ENCODE assay signal across 8 cellular contexts in the genomic region with DNA sequence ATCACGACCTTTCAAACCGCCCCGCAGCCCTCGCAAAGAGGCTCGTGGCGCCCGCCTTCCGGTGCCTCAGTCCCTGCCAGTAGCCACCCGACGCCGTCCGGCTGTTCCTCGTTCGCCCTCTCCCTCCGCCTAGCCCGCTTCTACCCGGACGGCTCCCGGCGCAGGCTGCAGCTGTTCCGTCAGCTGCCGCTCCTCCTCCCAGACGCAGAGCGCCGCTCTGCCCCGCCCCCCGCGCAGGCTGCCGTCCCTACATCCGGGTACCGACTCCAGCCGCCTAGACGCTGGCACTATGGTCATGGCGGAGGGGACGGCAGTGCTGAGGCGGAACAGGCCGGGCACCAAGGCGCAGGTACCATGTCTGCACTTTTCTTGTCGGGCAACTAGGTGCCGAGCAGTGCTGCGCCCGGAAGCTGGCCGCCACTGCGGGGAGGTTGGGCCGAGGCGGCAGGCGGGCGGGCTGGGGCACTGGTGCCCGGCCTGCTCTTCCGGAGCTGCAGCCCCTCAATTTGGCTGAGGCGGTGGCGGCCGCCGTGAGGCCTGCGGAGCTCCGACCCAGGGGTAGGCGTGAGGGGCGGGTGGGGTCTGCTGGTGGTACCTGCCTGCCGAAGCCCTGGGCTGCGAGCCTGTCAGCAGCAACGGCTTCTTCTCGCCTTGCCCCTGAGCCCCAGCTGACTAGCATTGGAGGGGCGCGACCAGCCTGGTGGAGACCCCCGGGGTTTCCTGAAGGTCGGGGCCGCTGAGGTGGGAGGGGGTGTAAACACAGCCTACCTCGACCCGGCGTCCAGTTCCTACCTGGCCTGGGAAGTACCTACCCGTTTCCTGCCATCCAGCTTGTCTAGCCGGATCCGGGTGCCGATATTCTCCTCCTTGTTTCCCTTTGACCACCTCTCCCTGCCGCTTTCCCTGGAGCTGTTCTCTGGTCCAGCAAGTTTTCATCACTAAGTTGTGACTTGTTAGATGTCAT. TPM values are rescaled to one million over a fixed set of nuclear protein-coding genes. Genes with fewer than 3 reads are reported as not detected.
DNase-seq lines count a peak whose midpoint lies in the region; ATAC-seq and TF ChIP-seq lines count a peak whose summit lies in the region.

A gene (plus strand): TSS at position 269 of the 964 bp plus-strand sequence. CDS start 21 bp downstream, at position 290.

- H4K20me1 ChIP-seq in H9 (ENCODE audit: control insufficient read depth, insufficient read depth, insufficient read length): no peaks in the 10 kb centered on the region

- H2AFZ ChIP-seq in H9 (ENCODE audit: low read length): no peak within 1 kb of the TSS

- peaks cover 28% of the 10 kb centered on the region for H3K36me3 ChIP-seq in MG63

- H3K4me3 ChIP-seq in MG63 (peak within 1 kb of the TSS; percentile 98), fibroblast of the aortic adventitia (ENCODE audit: low read depth, low read length) (peak within 1 kb of the TSS; percentile 92)

- no peaks in the 10 kb centered on the region; the same call in 1 of the 2 replicates for H3K27me3 Mint-ChIP-seq in H9 (ENCODE audit: low read depth)
- H3K27me3 Mint-ChIP-seq in nephron progenitor cell (ENCODE audit: low read depth, poor library complexity): no peaks in the 10 kb centered on the region
- no peaks in the 10 kb centered on the region for H3K27me3 Mint-ChIP-seq in stimulated activated naive CD8-positive, alpha-beta T cell treated with anti-CD3 and anti-CD28 coated beads, Interleukin-15, amount 100 ng/mL, for 72 hours

- no peak within 1 kb of the TSS for H3K27ac ChIP-seq in H9 (ENCODE audit: insufficient read length, low read depth, low read length)

- H3K4me1 Mint-ChIP-seq in H9: peaks cover 18 to 33% of the 10 kb centered on the region in 2 experiments
- H3K4me1 Mint-ChIP-seq in nephron progenitor cell: peaks cover 26% of the 10 kb centered on the region
- peaks cover 28% of the 10 kb centered on the region for H3K4me1 Mint-ChIP-seq in stimulated activated naive CD8-positive, alpha-beta T cell treated with anti-CD3 and anti-CD28 coated beads, Interleukin-15, amount 100 ng/mL, for 72 hours

- DNase-seq in ELR (ENCODE audit: low read depth) (peak; percentile 96), H9 (peak; percentile 96), MG63 (peak; percentile 93), SHP77 treated with DMSO at 0.1 percent for 48 hours (lab: John Stamatoyannopoulos, UW) (peak; percentile 80), fibroblast of the aortic adventitia (ENCODE audit: low read depth) (peak; percentile 92), nephron progenitor cell (peak; percentile 97)
- peak; percentile 98 for DNase-seq in activated effector memory CD4-positive, alpha-beta T cell treated with anti-CD3 and anti-CD28 coated beads, Interleukin-2, amount 50 U/mL, for 16 hours
- DNase-seq in stimulated activated naive CD8-positive, alpha-beta T cell treated with anti-CD3 and anti-CD28 coated beads, Interleukin-15, amount 100 ng/mL, for 72 hours: peak; percentile 97

- no peak within 1 kb of the TSS for H3T11ph ChIP-seq in H9 (ENCODE audit: low read length)

- no peak within 1 kb of the TSS for H3K4ac ChIP-seq in H9 (ENCODE audit: low read depth, low read length)

- H3K79me1 ChIP-seq in H9 (ENCODE audit: insufficient read depth, low read depth, low read length, poor library complexity, severe bottlenecking): no peaks in the 10 kb centered on the region

- H3K9me3 Mint-ChIP-seq in H9 (peaks cover 3 to 5% of the 10 kb centered on the region in 2 experiments), nephron progenitor cell (peaks cover 24% of the 10 kb centered on the region)
- H3K9me3 Mint-ChIP-seq in stimulated activated naive CD8-positive, alpha-beta T cell treated with anti-CD3 and anti-CD28 coated beads, Interleukin-15, amount 100 ng/mL, for 72 hours: peaks cover 0 to 5% of the 10 kb centered on the region in 2 donors

- H3K18ac ChIP-seq in H9 (ENCODE audit: insufficient read length, low read depth, low read length): peak within 1 kb of the TSS; percentile 83

- peak within 1 kb of the TSS; percentile 63 for H3K4me2 ChIP-seq in H9 (ENCODE audit: insufficient read depth, insufficient read length, low read length)

- H3K23me2 ChIP-seq in H9 (ENCODE audit: insufficient read length, low read depth, low read length, poor library complexity, severe bottlenecking): peaks cover 7% of the 10 kb centered on the region

- H3K36me3 Mint-ChIP-seq in H9 (ENCODE audit: insufficient read depth in 1 of 3, low read depth in 3 of 3) (peaks cover 6 to 18% (median 9%) of the 10 kb centered on the region in 3 experiments), nephron progenitor cell (ENCODE audit: low read depth) (peaks cover 41% of the 10 kb centered on the region)

- H2BK20ac ChIP-seq in H9 (ENCODE audit: low read depth, low read length, poor library complexity, severe bottlenecking): no peak within 1 kb of the TSS

- H4K91ac ChIP-seq in H9 (ENCODE audit: insufficient read length, low read depth, low read length): no peak within 1 kb of the TSS

- ATAC-seq in stimulated activated naive CD8-positive, alpha-beta T cell treated with anti-CD3 and anti-CD28 coated beads, Interleukin-15, amount 100 ng/mL, for 72 hours: peak; percentile 95

- H4K8ac ChIP-seq in H9 (replicated peaks; ENCODE audit: insufficient read length, low read depth, low read length): no peak within 1 kb of the TSS

- 0 out of 2 replicates have a peak, but pooled peaks cover 3% of the 10 kb centered on the region for H3K4me1 ChIP-seq in H9 (ENCODE audit: insufficient read depth, low read length)

- no peak within 1 kb of the TSS for H2BK120ac ChIP-seq in H9 (ENCODE audit: low read depth, low read length, poor library complexity, severe bottlenecking)

- H3K9me3 ChIP-seq in H9 (ENCODE audit: control insufficient read depth, low read depth, low read length): no peaks in the 10 kb centered on the region
- H3K9me3 ChIP-seq in MG63: no peaks in the 10 kb centered on the region

- H2AK5ac ChIP-seq in H9 (ENCODE audit: insufficient read length, low read length): no peak within 1 kb of the TSS

- H3K9ac ChIP-seq in H9 (ENCODE audit: extremely low read depth, insufficient read length, low read length): peak within 1 kb of the TSS; percentile 85

- no peak for TF ChIP-seq CTCF in H9 (conservative IDR thresholded peaks at IDR 0.05)
- no peak for TF ChIP-seq CTCF in fibroblast of the aortic adventitia (IDR thresholded peaks at IDR 0.05; ENCODE audit: insufficient read depth, low read length)
- no peak for TF ChIP-seq CTCF in nephron progenitor cell (IDR thresholded peaks at IDR 0.05)

- no peak within 1 kb of the TSS for H2BK15ac ChIP-seq in H9 (ENCODE audit: low read depth, low read length)

- no peak within 1 kb of the TSS for H3K23ac ChIP-seq in H9 (ENCODE audit: insufficient read length, low read depth, low read length)

- H3K27ac Mint-ChIP-seq in H9 (peak within 1 kb of the TSS; percentile 96 to 99 (median 99)), nephron progenitor cell (peak within 1 kb of the TSS; percentile 97)
- H3K27ac Mint-ChIP-seq in stimulated activated naive CD8-positive, alpha-beta T cell treated with anti-CD3 and anti-CD28 coated beads, Interleukin-15, amount 100 ng/mL, for 72 hours: peak within 1 kb of the TSS; percentile 97 to 100

- no peaks in the 10 kb centered on the region for H3K27me3 ChIP-seq in H9 (ENCODE audit: insufficient read depth, low read length)
- no peaks in the 10 kb centered on the region for H3K27me3 ChIP-seq in MG63

- no CpG with 5 or more reads among the region's 75 CpGs for WGBS in H9 (ENCODE audit: extremely low coverage, insufficient read length, low lambda C conversion rate)

- H2BK5ac ChIP-seq in H9 (ENCODE audit: insufficient read length, low read length): no peak within 1 kb of the TSS

- H3K4me3 Mint-ChIP-seq in H9 (peak within 1 kb of the TSS; percentile 85 to 92), nephron progenitor cell (peak within 1 kb of the TSS; percentile 99)
- H3K4me3 Mint-ChIP-seq in stimulated activated naive CD8-positive, alpha-beta T cell treated with anti-CD3 and anti-CD28 coated beads, Interleukin-15, amount 100 ng/mL, for 72 hours: peak within 1 kb of the TSS; percentile 96 to 97

- H2BK12ac ChIP-seq in H9 (ENCODE audit: insufficient read length, low read depth, low read length): no peak within 1 kb of the TSS

- H4K5ac ChIP-seq in H9 (ENCODE audit: insufficient read length, low read depth, low read length): no peak within 1 kb of the TSS

- H3K56ac ChIP-seq in H9 (ENCODE audit: insufficient read length, low read depth, low read length): no peak within 1 kb of the TSS

- peaks cover 19% of the 10 kb centered on the region; the same call in 1 of the 2 replicates for H3K79me2 ChIP-seq in H9 (ENCODE audit: insufficient read depth, low read length)

- peak within 1 kb of the TSS; percentile 79 for H3K14ac ChIP-seq in H9 (ENCODE audit: insufficient read depth, low read length)

RNA-seq across cellular contexts. Expression of the gene that starts here (rescaled TPM):
- total RNA-seq in H9 (2021) (54.0 and 57.6 TPM in 2 replicates), fibroblast of the aortic adventitia (ENCODE audit: low replicate concordance) (37.1 and 44.2 TPM in 2 replicates)
- 22.0 and 50.9 TPM in 2 replicates for total RNA-seq in MG63 (2014; rRNA removed; shearing (Covaris generic); ENCODE audit: low replicate concordance)
